ENCODE assay signal across 8 cellular contexts in the genomic region with DNA sequence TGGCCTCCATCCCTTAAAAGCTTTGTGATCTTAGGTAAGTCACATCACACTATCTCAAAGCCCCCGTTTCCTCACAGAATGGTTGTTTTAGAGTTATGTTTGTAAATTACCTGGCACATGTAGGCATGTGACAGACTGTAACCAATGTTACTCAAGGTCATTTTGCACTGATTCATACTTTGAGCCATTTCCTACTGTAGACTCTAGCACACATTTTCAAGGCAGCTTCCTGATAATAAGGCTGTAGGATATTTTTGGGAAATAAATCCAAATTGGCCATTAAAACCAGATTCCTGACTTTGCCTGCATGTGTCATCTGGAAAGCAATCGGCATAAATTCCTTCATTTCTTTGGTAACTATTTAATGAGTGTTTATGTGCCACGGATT. TPM values are rescaled to one million over a fixed set of nuclear protein-coding genes. Genes with fewer than 3 reads are reported as not detected.
DNase-seq lines count a peak whose midpoint lies in the region; ATAC-seq and TF ChIP-seq lines count a peak whose summit lies in the region.

No MANE protein-coding gene starts in this region.

- no peak for TF ChIP-seq EP300 in SK-N-SH (IDR thresholded peaks at IDR 0.05; ENCODE audit: borderline replicate concordance in 1 of 2, low read depth in 1 of 2, low read length in 1 of 2)

- peak overlapping the region; percentile 85 for H3K4me2 ChIP-seq in SK-N-SH

- TF ChIP-seq CTCF in SK-N-SH (IDR thresholded peaks at IDR 0.05) (no peak), VCaP (conservative IDR thresholded peaks at IDR 0.05) (no peak), foreskin fibroblast (IDR thresholded peaks at IDR 0.05; ENCODE audit: low read depth, low read length) (no peak)

- H3F3A ChIP-seq in SK-N-SH (replicated peaks; ENCODE audit: insufficient read depth): peaks cover 22% of the 10 kb centered on the region

- peak overlapping the region; percentile 71 to 83; a peak in 2 of 4 replicates for H3K4me3 ChIP-seq in SK-N-SH (ENCODE audit: low read depth in 2 of 2, low read length in 1 of 2)
- peak overlapping the region; percentile 98 to 100 for H3K4me3 ChIP-seq in foreskin fibroblast (ENCODE audit: low read depth in 1 of 2, low read length in 2 of 2)

- peaks cover 0 to 2% of the 10 kb centered on the region in 2 experiments for H3K36me3 ChIP-seq in SK-N-SH (replicated peaks in 1 of 2; ENCODE audit: control insufficient read depth in 1 of 2, insufficient read depth in 2 of 2, low read length in 1 of 2)

- DNase-seq in SK-N-SH: no peak
- peak in 1 of 2 donors; percentile 64 for DNase-seq in foreskin fibroblast
- DNase-seq in stimulated activated naive B cell treated with anti-CD40 and anti-IgM and Interleukin-4, amounts not matched to agents 10 μg/mL and 1 μg/mL and 100 μg/mL, for 72 hours: no peak
- no peak for DNase-seq in epidermal melanocyte (ENCODE audit: insufficient read length, low spot score)
- no peak for DNase-seq in NCI-H345 (lab: John Stamatoyannopoulos, UW)

- CTCF ChIA-PET in SK-N-SH (lab: Yijun Ruan, JAX): interaction anchor here (1.3 kb wide), 1 partner anchor 9 kb away, joined by 3 read pairs; no protein-coding TSS in a partner anchor

- no peaks in the 10 kb centered on the region for H3K9me2 ChIP-seq in SK-N-SH

- H3K79me2 ChIP-seq in SK-N-SH (ENCODE audit: insufficient read depth): peaks cover 51% of the 10 kb centered on the region

- no peaks in the 10 kb centered on the region for H3K27me3 Mint-ChIP-seq in stimulated activated naive B cell treated with anti-CD40 and anti-IgM and Interleukin-4, amounts not matched to agents 10 μg/mL and 1 μg/mL and 100 μg/mL, for 72 hours

- POLR2A ChIA-PET in SK-N-SH (lab: Yijun Ruan, JAX): interaction anchor here (0.7 to 3.3 kb wide), 2 partner anchors 82 to 1492 kb away, joined by 8 to 23 read pairs; partner anchors contain the start of gene RPLP0

- 66% methylated on average over 3 of the region's 3 CpGs for WGBS in SK-N-SH (ENCODE audit: low lambda C conversion rate)

- peak overlapping the region; percentile 83; the same call in 1 of the 2 replicates for H3K9ac ChIP-seq in SK-N-SH

- H3K27ac Mint-ChIP-seq in stimulated activated naive B cell treated with anti-CD40 and anti-IgM and Interleukin-4, amounts not matched to agents 10 μg/mL and 1 μg/mL and 100 μg/mL, for 72 hours: peak overlapping the region; percentile 72

- H3K27ac ChIP-seq in SK-N-SH (ENCODE audit: low read depth in 2 of 2, low read length in 1 of 2) (peak overlapping the region in 1 of 2 experiments; percentile 60; a peak in 3 of 4 replicates), VCaP (peak overlapping the region; percentile 95)

- H3K4me1 Mint-ChIP-seq in stimulated activated naive B cell treated with anti-CD40 and anti-IgM and Interleukin-4, amounts not matched to agents 10 μg/mL and 1 μg/mL and 100 μg/mL, for 72 hours: peaks cover 55 to 79% of the 10 kb centered on the region in 2 donors

- ATAC-seq in SK-N-SH treated with all-trans-retinoic acid at 6 μM for 48 hours (no peak), GM21529 (IDR thresholded peaks at IDR 0.05; ENCODE audit: unreplicated experiment) (no peak)
- ATAC-seq in stimulated activated naive B cell treated with anti-CD40 and anti-IgM and Interleukin-4, amounts not matched to agents 10 μg/mL and 1 μg/mL and 100 μg/mL, for 72 hours (replicated peaks): no peak

- peaks cover 24% of the 10 kb centered on the region for H4K20me1 ChIP-seq in SK-N-SH (ENCODE audit: insufficient read depth)

- peaks cover 18 to 25% of the 10 kb centered on the region in 2 experiments for H3K4me1 ChIP-seq in SK-N-SH (ENCODE audit: control insufficient read depth in 1 of 2, insufficient read depth in 2 of 2, low read depth in 1 of 2, low read length in 1 of 2)

- no peak overlapping the region for H2AFZ ChIP-seq in SK-N-SH (ENCODE audit: low read depth)

- no peaks in the 10 kb centered on the region for H3K9me3 ChIP-seq in SK-N-SH

- H3K27me3 ChIP-seq in SK-N-SH (ENCODE audit: insufficient read depth): no peaks in the 10 kb centered on the region

- no peaks in the 10 kb centered on the region for H3K9me3 Mint-ChIP-seq in stimulated activated naive B cell treated with anti-CD40 and anti-IgM and Interleukin-4, amounts not matched to agents 10 μg/mL and 1 μg/mL and 100 μg/mL, for 72 hours

- no peak for TF ChIP-seq RAD21 in SK-N-SH (IDR thresholded peaks at IDR 0.05; ENCODE audit: low read length)

- peak overlapping the region; percentile 88 to 89 for H3K4me3 Mint-ChIP-seq in stimulated activated naive B cell treated with anti-CD40 and anti-IgM and Interleukin-4, amounts not matched to agents 10 μg/mL and 1 μg/mL and 100 μg/mL, for 72 hours

- H3K36me3 Mint-ChIP-seq in stimulated activated naive B cell treated with anti-CD40 and anti-IgM and Interleukin-4, amounts not matched to agents 10 μg/mL and 1 μg/mL and 100 μg/mL, for 72 hours: peaks cover 9 to 32% of the 10 kb centered on the region in 2 donors

TF ChIP-seq in SK-N-SH, 30 proteins besides CTCF, POLR2A, EP300 and RAD21 (continues in another document):
- TF ChIP-seq GABPA (IDR thresholded peaks at IDR 0.05; ENCODE audit: low read depth) (no peak), FOXJ3 (CRISPR knock-in tag; IDR thresholded peaks at IDR 0.05) (no peak), RFX5 (IDR thresholded peaks at IDR 0.05; ENCODE audit: low read length) (no peak), RCOR1 (IDR thresholded peaks at IDR 0.05; ENCODE audit: low read length) (no peak), GATA2 (CRISPR knock-in tag; IDR thresholded peaks at IDR 0.05) (no peak), TCF12 (IDR thresholded peaks at IDR 0.05) (no peak), RXRA (IDR thresholded peaks at IDR 0.05; ENCODE audit: borderline replicate concordance, low read depth) (no peak), REST (IDR thresholded peaks at IDR 0.05; ENCODE audit: low read depth, low read length) (no peak), EZH2phosphoT487 (IDR thresholded peaks at IDR 0.05; ENCODE audit: borderline replicate concordance, low read depth) (no peak)

TF ChIP-seq in SK-N-SH treated with all-trans-retinoic acid at 6 μM for 48 hours, 23 proteins besides CTCF, POLR2A, EP300 and RAD21 (continues in another document):
- no peak for TF ChIP-seq ARNTL (CRISPR knock-in tag; IDR thresholded peaks at IDR 0.05; ENCODE audit: borderline replicate concordance, low read depth)
- no peak for TF ChIP-seq PPARA (CRISPR knock-in tag; IDR thresholded peaks at IDR 0.05; ENCODE audit: borderline replicate concordance)
- no peak for TF ChIP-seq ZNF565 (CRISPR knock-in tag; conservative IDR thresholded peaks at IDR 0.05; ENCODE audit: low read depth)
- no peak for TF ChIP-seq ESRRG (CRISPR knock-in tag; IDR thresholded peaks at IDR 0.05)
- TF ChIP-seq RARB (CRISPR knock-in tag; IDR thresholded peaks at IDR 0.05): no peak
- no peak for TF ChIP-seq OSR1 (CRISPR knock-in tag; IDR thresholded peaks at IDR 0.05)
- TF ChIP-seq ZNF70 (CRISPR knock-in tag; IDR thresholded peaks at IDR 0.05): no peak
- TF ChIP-seq, protein P1, sequence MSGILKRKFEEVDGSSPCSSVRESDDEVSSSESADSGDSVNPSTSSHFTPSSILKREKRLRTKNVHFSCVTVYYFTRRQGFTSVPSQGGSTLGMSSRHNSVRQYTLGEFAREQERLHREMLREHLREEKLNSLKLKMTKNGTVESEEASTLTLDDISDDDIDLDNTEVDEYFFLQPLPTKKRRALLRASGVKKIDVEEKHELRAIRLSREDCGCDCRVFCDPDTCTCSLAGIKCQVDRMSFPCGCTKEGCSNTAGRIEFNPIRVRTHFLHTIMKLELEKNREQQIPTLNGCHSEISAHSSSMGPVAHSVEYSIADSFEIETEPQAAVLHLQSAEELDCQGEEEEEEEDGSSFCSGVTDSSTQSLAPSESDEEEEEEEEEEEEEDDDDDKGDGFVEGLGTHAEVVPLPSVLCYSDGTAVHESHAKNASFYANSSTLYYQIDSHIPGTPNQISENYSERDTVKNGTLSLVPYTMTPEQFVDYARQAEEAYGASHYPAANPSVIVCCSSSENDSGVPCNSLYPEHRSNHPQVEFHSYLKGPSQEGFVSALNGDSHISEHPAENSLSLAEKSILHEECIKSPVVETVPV (CRISPR knock-in tag; IDR thresholded peaks at IDR 0.05): no peak
- TF ChIP-seq SNAI2 (CRISPR knock-in tag; IDR thresholded peaks at IDR 0.05): no peak
- TF ChIP-seq PATZ1 (CRISPR knock-in tag; IDR thresholded peaks at IDR 0.05; ENCODE audit: borderline replicate concordance): no peak

RNA-seq across cellular contexts. Expression of gene RAB35, which starts 2.2 kb away (rescaled TPM):
- polyA plus RNA-seq in SK-N-SH (2012; rRNA removed): 41.8 and 45.3 TPM in 2 replicates
- 31.1 and 37.3 TPM in 2 replicates for polyA plus RNA-seq in SK-N-SH (2012; cell fraction: cytosol; rRNA removed)
- 50.4 and 51.7 TPM in 2 replicates for polyA plus RNA-seq in SK-N-SH (2012; cell fraction: nucleus; rRNA removed)
